In genomic region chr13:97257228-97257755, GRCh38 we compare ENCODE assay signal across 9 cellular contexts.
DNase-seq lines count a peak whose midpoint lies in the region; ATAC-seq lines count a peak whose summit lies in the region.
"Had no signal": no experiment of that assay in that cellular context is flagged by ENCODE, and none has a peak within 500 bp of the region (broad histone marks: within the 10 kb centered on the region; RNA-seq: fewer than 3 reads in every experiment).

No MANE protein-coding gene starts in this region.

- peak overlapping the region; percentile 74 for H3K27ac ChIP-seq in muscle layer of duodenum (ENCODE audit: low read length)
- H3K27ac ChIP-seq: VCaP had no signal

- H3K4me1 ChIP-seq in muscle layer of duodenum (ENCODE audit: control insufficient read depth in 1 of 2, insufficient read depth in 2 of 2, low read length in 2 of 2): peaks cover 35 to 65% of the 10 kb centered on the region in 2 donors

- peaks cover 79% of the 10 kb centered on the region for H3K4me1 Mint-ChIP-seq in stimulated activated naive CD8-positive, alpha-beta T cell treated with anti-CD3 and anti-CD28 coated beads, Interleukin-15, Interleukin-2, amounts not matched to agents 100 ng/mL and 50 ng/mL, for 24 hours (ENCODE audit: low read depth)
- peaks cover 65% of the 10 kb centered on the region for H3K4me1 Mint-ChIP-seq in central memory CD8-positive, alpha-beta T cell

- peaks cover 3% of the 10 kb centered on the region for H3K9me3 Mint-ChIP-seq in stimulated activated naive CD8-positive, alpha-beta T cell treated with anti-CD3 and anti-CD28 coated beads, Interleukin-15, Interleukin-2, amounts not matched to agents 100 ng/mL and 50 ng/mL, for 24 hours
- no peaks in the 10 kb centered on the region for H3K9me3 Mint-ChIP-seq in central memory CD8-positive, alpha-beta T cell

- ATAC-seq in stimulated activated naive CD8-positive, alpha-beta T cell treated with anti-CD3 and anti-CD28 coated beads, Interleukin-15, Interleukin-2, amounts not matched to agents 100 U/mL and 50 U/mL, for 24 hours: no peak
- ATAC-seq in central memory CD8-positive, alpha-beta T cell (replicated peaks; ENCODE audit: extremely low read depth, poor library complexity, severe bottlenecking): no peak
- no peak for ATAC-seq in GM21526 (IDR thresholded peaks at IDR 0.05; ENCODE audit: low FRiP score, unreplicated experiment)
- ATAC-seq in HG03159 (IDR thresholded peaks at IDR 0.05; ENCODE audit: unreplicated experiment): no peak
- ATAC-seq in HG02885 (IDR thresholded peaks at IDR 0.05; ENCODE audit: poor library complexity, unreplicated experiment): no peak

- no peaks in the 10 kb centered on the region for H3K36me3 ChIP-seq in muscle layer of duodenum (ENCODE audit: control insufficient read depth in 1 of 2, insufficient read depth in 2 of 2, low read length in 2 of 2)

- H3K27me3 ChIP-seq in muscle layer of duodenum (ENCODE audit: low read depth, low read length): no peaks in the 10 kb centered on the region

- no peak overlapping the region for H3K4me3 ChIP-seq in muscle layer of duodenum (ENCODE audit: low read depth in 1 of 2, low read length in 2 of 2)

- no peaks in the 10 kb centered on the region for H3K27me3 Mint-ChIP-seq in stimulated activated naive CD8-positive, alpha-beta T cell treated with anti-CD3 and anti-CD28 coated beads, Interleukin-15, Interleukin-2, amounts not matched to agents 100 ng/mL and 50 ng/mL, for 24 hours
- no peaks in the 10 kb centered on the region for H3K27me3 Mint-ChIP-seq in central memory CD8-positive, alpha-beta T cell

- no peaks in the 10 kb centered on the region for H3K9me3 ChIP-seq in muscle layer of duodenum (ENCODE audit: control insufficient read depth in 1 of 2, low read length in 2 of 2)

- no peak for DNase-seq in stimulated activated naive CD8-positive, alpha-beta T cell treated with anti-CD3 and anti-CD28 coated beads, Interleukin-15, Interleukin-2, amounts not matched to agents 100 U/mL and 50 U/mL, for 24 hours
- DNase-seq in central memory CD8-positive, alpha-beta T cell (ENCODE audit: low spot score in 2 of 2): no peak
- DNase-seq in DMS114 treated with DMSO at 0.1 percent for 48 hours (lab: John Stamatoyannopoulos, UW; ENCODE audit: unreplicated experiment): no peak

- peaks cover 18% of the 10 kb centered on the region for H3K36me3 Mint-ChIP-seq in stimulated activated naive CD8-positive, alpha-beta T cell treated with anti-CD3 and anti-CD28 coated beads, Interleukin-15, Interleukin-2, amounts not matched to agents 100 ng/mL and 50 ng/mL, for 24 hours (ENCODE audit: low read depth)
- H3K36me3 Mint-ChIP-seq in central memory CD8-positive, alpha-beta T cell (ENCODE audit: insufficient read depth): peaks cover 10% of the 10 kb centered on the region

- peak overlapping the region; percentile 86 for H3K27ac Mint-ChIP-seq in stimulated activated naive CD8-positive, alpha-beta T cell treated with anti-CD3 and anti-CD28 coated beads, Interleukin-15, Interleukin-2, amounts not matched to agents 100 ng/mL and 50 ng/mL, for 24 hours
- peak overlapping the region; percentile 21 for H3K27ac Mint-ChIP-seq in central memory CD8-positive, alpha-beta T cell (ENCODE audit: low read depth)

- H3K4me3 Mint-ChIP-seq in stimulated activated naive CD8-positive, alpha-beta T cell treated with anti-CD3 and anti-CD28 coated beads, Interleukin-15, Interleukin-2, amounts not matched to agents 100 ng/mL and 50 ng/mL, for 24 hours: peak overlapping the region; percentile 49
- H3K4me3 Mint-ChIP-seq in central memory CD8-positive, alpha-beta T cell: peak overlapping the region; percentile 30
